In genomic region chr9:121121582-121122087, GRCh38 we compare ENCODE assay signal across 8 cellular contexts. TPM values are rescaled to one million over a fixed set of nuclear protein-coding genes. Genes with fewer than 3 reads are reported as not detected.
DNase-seq lines count a peak whose midpoint lies in the region; ATAC-seq and TF ChIP-seq lines count a peak whose summit lies in the region.

No MANE protein-coding gene starts in this region.

- peak overlapping the region; percentile 89 for H3K27ac Mint-ChIP-seq in activated CD4-positive, alpha-beta T cell treated with anti-CD3 and anti-CD28 coated beads, Interleukin-2, amount 10 ng/mL, durations not matched to agents 24 days and 14 days

- peaks cover 40% of the 10 kb centered on the region for H3K4me1 Mint-ChIP-seq in activated CD4-positive, alpha-beta T cell treated with anti-CD3 and anti-CD28 coated beads, Interleukin-2, amount 10 ng/mL, durations not matched to agents 24 days and 14 days

- H3K9me3 ChIP-seq in left lung = no peaks in the 10 kb centered on the region

- peaks cover 0 to 25% of the 10 kb centered on the region in 2 donors for H3K4me1 ChIP-seq in left lung

- in situ Hi-C loops in ACHN (cut with HindIII; ENCODE audit: low pct_ligation_motif_present, low pct_unique_long_range_greater_than_20kb, low sequenced_read_pairs) = no loop called here

- peak overlapping the region; percentile 25 to 36 for H3K4me3 ChIP-seq in left lung

- no peaks in the 10 kb centered on the region for H3K27me3 Mint-ChIP-seq in activated CD4-positive, alpha-beta T cell treated with anti-CD3 and anti-CD28 coated beads, Interleukin-2, amount 10 ng/mL, durations not matched to agents 24 days and 14 days

- TF ChIP-seq CTCF in left lung (IDR thresholded peaks at IDR 0.05) = peak; percentile 17 to 47

- H3K27ac ChIP-seq in left lung = peak overlapping the region; percentile 77 to 83

- peak; percentile 95 for DNase-seq in ACHN
- DNase-seq in NCI-H510A treated with DMSO at 0.1 percent for 48 hours (lab: John Stamatoyannopoulos, UW) = peak; percentile 96
- peak; percentile 99 for DNase-seq in activated CD4-positive, alpha-beta T cell treated with anti-CD3 and anti-CD28 coated beads, Interleukin-2, amount 10 ng/mL, durations not matched to agents 24 days and 14 days
- DNase-seq in dedifferentiated amniotic fluid mesenchymal stem cell (ENCODE audit: extremely low spot score) = peak; percentile 98
- peak; percentile 98 for DNase-seq in left lung
- DNase-seq in stimulated activated CD4-positive, alpha-beta T cell treated with anti-CD3 and anti-CD28 coated beads, Interleukin-2, amount 100 ng/mL, for 4 hours (ENCODE audit: low read depth) = peak; percentile 92

- no peaks in the 10 kb centered on the region for H3K9me3 Mint-ChIP-seq in activated CD4-positive, alpha-beta T cell treated with anti-CD3 and anti-CD28 coated beads, Interleukin-2, amount 10 ng/mL, durations not matched to agents 24 days and 14 days

- intact Hi-C loops in activated CD4-positive, alpha-beta T cell treated with anti-CD3 and anti-CD28 coated beads, Interleukin-2, amount 10 ng/mL, durations not matched to agents 24 days and 14 days (cut with micrococcal nuclease) = loop anchor here (1.0 to 2.0 kb wide), 6 partner anchors 35 to 541 kb away; partner anchors contain the start of genes CDK5RAP2, CNTRL, PSMD5 and RAB14
- intact Hi-C loops in left lung (cut with DNase I) = no loop called here

- peak overlapping the region; percentile 87 for H3K4me3 Mint-ChIP-seq in activated CD4-positive, alpha-beta T cell treated with anti-CD3 and anti-CD28 coated beads, Interleukin-2, amount 10 ng/mL, durations not matched to agents 24 days and 14 days

- H3K27me3 ChIP-seq in left lung = no peaks in the 10 kb centered on the region

- ATAC-seq in GM18861 (IDR thresholded peaks at IDR 0.05; ENCODE audit: unreplicated experiment) = peak; percentile 87
- peak; percentile 99 for ATAC-seq in HG03095 (IDR thresholded peaks at IDR 0.05; ENCODE audit: unreplicated experiment)
- ATAC-seq in left lung = peak; percentile 100

- H3K36me3 ChIP-seq in left lung = peaks cover 0 to 9% of the 10 kb centered on the region in 2 donors

- H3K36me3 Mint-ChIP-seq in activated CD4-positive, alpha-beta T cell treated with anti-CD3 and anti-CD28 coated beads, Interleukin-2, amount 10 ng/mL, durations not matched to agents 24 days and 14 days (ENCODE audit: low read depth) = peaks cover 45% of the 10 kb centered on the region

RNA-seq across cellular contexts. Expression of gene CNTRL, which starts 46.9 kb away (rescaled TPM):
- total RNA-seq in activated CD4-positive, alpha-beta T cell treated with anti-CD3 and anti-CD28 coated beads, Interleukin-2, amount 10 ng/mL, durations not matched to agents 24 days and 14 days = 68.3 and 69.4 TPM in 2 replicates
- total RNA-seq in left lung = 10 to 100 TPM; 13.6 to 18.5 TPM

Comparison
In these comparisons a context has a peak if more than half of its experiments do, and no peak if none do; other contexts are left out.
1. Peak in every context shown above with its lines: DNase-seq, ATAC-seq, H3K4me3 ChIP-seq and H3K27ac ChIP-seq.